In genomic region chr12:28710882-28711281, GRCh38 we compare ENCODE assay signal across 16 cellular contexts.
DNase-seq lines count a peak whose midpoint lies in the region; ATAC-seq and TF ChIP-seq lines count a peak whose summit lies in the region.
"Had no signal": no experiment of that assay in that cellular context is flagged by ENCODE, and none has a peak within 500 bp of the region (broad histone marks: within the 10 kb centered on the region; RNA-seq: fewer than 3 reads in every experiment).

No MANE protein-coding gene starts in this region.

- no peaks in the 10 kb centered on the region for H3K36me3 ChIP-seq in left ventricle myocardium inferior
- H3K36me3 ChIP-seq: esophagus muscularis mucosa, HAP-1 had no signal

- H3K4me3 ChIP-seq in AG04449 (ENCODE audit: low read depth, low read length) (no peak overlapping the region), foreskin fibroblast (ENCODE audit: low read depth in 1 of 2, low read length in 2 of 2) (no peak overlapping the region), left ventricle myocardium inferior (no peak overlapping the region)
- H3K4me3 ChIP-seq: A549, esophagus muscularis mucosa, HAP-1, K562 had no signal

- no peaks in the 10 kb centered on the region for H3K4me1 ChIP-seq in left ventricle myocardium inferior
- H3K4me1 ChIP-seq: A549 had no signal

- intact Hi-C loops in left ventricle myocardium inferior (cut with micrococcal nuclease): no loop called here

- peak; percentile 79 for DNase-seq in AG04449 (ENCODE audit: low read depth, low spot score)
- peak; percentile 5 for DNase-seq in HK-2 (ENCODE audit: unreplicated experiment)
- peak; percentile 76 for DNase-seq in astrocyte of the hippocampus (ENCODE audit: low read depth, low spot score)
- peak; percentile 87 to 95 for DNase-seq in foreskin fibroblast
- DNase-seq in NCI-H1105 (lab: John Stamatoyannopoulos, UW): no peak
- DNase-seq in left ventricle myocardium inferior: no peak
- no peak for DNase-seq in NCI-H2227 (lab: John Stamatoyannopoulos, UW; ENCODE audit: unreplicated experiment)
- DNase-seq: activated T-cell treated with anti-CD3 and anti-CD28 coated beads, Interleukin-2, amount 50 U/mL, for 48 hours; cortex of kidney; SIG-M5; T-helper 9 cell had no signal

- POLR2A ChIA-PET in AG04449 (lab: Yijun Ruan, JAX): no interaction called here

- CTCF ChIA-PET in AG04449 (lab: Yijun Ruan, JAX): no interaction called here

- H3K27me3 ChIP-seq in left ventricle myocardium inferior (ENCODE audit: low read depth): no peaks in the 10 kb centered on the region
- H3K27me3 ChIP-seq: esophagus muscularis mucosa had no signal

- no peak overlapping the region for H3K27ac ChIP-seq in left ventricle myocardium inferior (replicated peaks)
- H3K27ac ChIP-seq: A549, esophagus muscularis mucosa had no signal

- TF ChIP-seq CTCF in AG04449 (IDR thresholded peaks at IDR 0.05; ENCODE audit: insufficient read depth, low read length, missing control alignments): no peak
- no peak for TF ChIP-seq CTCF in foreskin fibroblast (IDR thresholded peaks at IDR 0.05; ENCODE audit: low read depth, low read length)
- no peak for TF ChIP-seq CTCF in left ventricle myocardium inferior (IDR thresholded peaks at IDR 0.05; ENCODE audit: borderline replicate concordance)

- H3K9me3 ChIP-seq in left ventricle myocardium inferior (replicated peaks): peaks cover 19% of the 10 kb centered on the region
- H3K9me3 ChIP-seq: A549, esophagus muscularis mucosa, HAP-1 had no signal

- no peak for ATAC-seq in GM19397 (IDR thresholded peaks at IDR 0.05; ENCODE audit: unreplicated experiment)
- ATAC-seq: A549, K562 had no signal

Comparison
In these comparisons a context has a peak if more than half of its experiments do, and no peak if none do; other contexts are left out.
1. DNase-seq: peak in AG04449 (single experiment), HK-2 (single experiment), astrocyte of the hippocampus (single experiment) and foreskin fibroblast (2 of 2); none in NCI-H1105 (single experiment), left ventricle myocardium inferior (single experiment) and NCI-H2227 (single experiment).